In the genomic region with DNA sequence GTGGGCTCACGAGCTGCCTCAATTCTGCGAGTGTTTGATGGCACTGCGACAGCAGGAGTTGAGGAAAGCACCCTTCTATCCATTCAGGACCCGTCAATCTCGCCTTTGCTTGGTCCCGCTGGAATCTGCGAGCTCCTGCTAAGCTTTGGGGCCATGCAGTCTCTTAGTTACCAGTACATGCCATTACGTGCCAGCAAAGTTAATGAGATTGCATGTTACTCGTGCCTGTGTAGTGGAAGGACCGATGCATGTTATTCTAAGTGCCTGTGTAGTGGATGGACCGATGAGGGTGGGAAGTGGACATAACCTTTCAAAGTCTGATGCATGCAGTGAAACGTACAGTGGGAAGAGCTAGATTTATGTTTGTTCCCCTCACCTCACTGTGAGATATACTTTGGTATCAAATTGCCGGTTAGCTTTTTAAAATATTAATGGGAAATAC, we compare ENCODE assay signal across 1 cellular context.
A peak's percentile ranks its signal among the peaks of the same experiment; 100 is the strongest.
TF ChIP-seq lines count a peak whose summit lies in the region.

No MANE protein-coding gene starts in this region.

TF ChIP-seq in WTC11, 78 proteins besides CTCF, POLR2A, EP300 and RAD21 (continued from another document):
- no peak for TF ChIP-seq AFF4 (CRISPR knock-in tag; IDR thresholded peaks at IDR 0.05; ENCODE audit: borderline replicate concordance)
- no peak for TF ChIP-seq ZNF121 (CRISPR knock-in tag; IDR thresholded peaks at IDR 0.05)
- TF ChIP-seq ARID4B (CRISPR knock-in tag; IDR thresholded peaks at IDR 0.05; ENCODE audit: borderline replicate concordance) = no peak
- TF ChIP-seq RELA (CRISPR knock-in tag; IDR thresholded peaks at IDR 0.05; ENCODE audit: borderline replicate concordance) = 0 out of 2 replicates have a peak, but pooled peaks have one; percentile 33
- TF ChIP-seq NR1H2 (CRISPR knock-in tag; IDR thresholded peaks at IDR 0.05) = no peak
- TF ChIP-seq PRDM15 (CRISPR knock-in tag; IDR thresholded peaks at IDR 0.05) = no peak
- no peak for TF ChIP-seq ZNF671 (CRISPR knock-in tag; IDR thresholded peaks at IDR 0.05)
- 0 out of 2 replicates have a peak, but pooled peaks have one; percentile 35 for TF ChIP-seq SMAD4 (CRISPR knock-in tag; IDR thresholded peaks at IDR 0.05)
- TF ChIP-seq, protein P1, sequence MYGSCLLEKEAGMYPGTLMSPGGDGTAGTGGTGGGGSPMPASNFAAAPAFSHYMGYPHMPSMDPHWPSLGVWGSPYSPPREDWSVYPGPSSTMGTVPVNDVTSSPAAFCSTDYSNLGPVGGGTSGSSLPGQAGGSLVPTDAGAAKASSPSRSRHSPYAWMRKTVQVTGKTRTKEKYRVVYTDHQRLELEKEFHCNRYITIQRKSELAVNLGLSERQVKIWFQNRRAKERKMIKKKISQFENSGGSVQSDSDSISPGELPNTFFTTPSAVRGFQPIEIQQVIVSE (CRISPR knock-in tag; IDR thresholded peaks at IDR 0.05; ENCODE audit: borderline replicate concordance) = no peak
- TF ChIP-seq PREB (CRISPR knock-in tag; IDR thresholded peaks at IDR 0.05; ENCODE audit: borderline replicate concordance) = no peak
- TF ChIP-seq, protein P2, sequence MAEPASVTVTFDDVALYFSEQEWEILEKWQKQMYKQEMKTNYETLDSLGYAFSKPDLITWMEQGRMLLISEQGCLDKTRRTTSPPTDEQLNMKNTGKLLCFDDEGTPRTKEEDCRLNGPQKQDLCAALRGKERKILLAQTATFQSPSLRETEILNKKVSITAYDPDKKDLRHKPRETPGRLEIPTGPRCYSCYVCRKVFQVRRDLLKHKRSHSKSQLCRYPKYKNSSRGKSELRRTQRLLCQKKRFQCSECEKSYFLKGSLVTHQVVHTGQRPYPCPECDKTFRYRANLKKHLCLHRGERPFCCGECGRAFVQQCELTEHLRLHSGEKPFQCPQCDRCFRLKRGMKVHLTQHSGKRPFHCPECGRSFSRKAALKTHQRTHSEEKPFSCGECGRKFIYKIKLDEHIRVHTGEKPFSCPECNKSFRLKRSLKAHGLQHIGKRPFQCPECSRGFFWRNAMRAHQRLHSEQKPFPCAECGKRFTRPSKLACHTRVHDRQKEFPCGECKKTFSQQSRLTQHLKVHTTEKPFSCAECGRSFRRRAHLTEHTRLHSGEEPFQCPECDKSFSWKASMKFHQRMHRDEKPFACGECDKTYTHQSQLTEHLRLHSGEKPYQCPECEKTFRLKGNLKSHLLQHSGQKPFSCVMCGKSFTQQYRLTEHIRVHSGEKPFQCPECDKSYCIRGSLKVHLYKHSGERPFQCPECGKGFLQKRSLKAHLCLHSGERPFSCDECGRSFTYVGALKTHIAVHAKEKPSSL (CRISPR knock-in tag; conservative IDR thresholded peaks at IDR 0.05) = no peak
- TF ChIP-seq KAT7 (CRISPR knock-in tag; IDR thresholded peaks at IDR 0.05; ENCODE audit: borderline replicate concordance) = 0 out of 2 replicates have a peak, but pooled peaks have one; percentile 31
- TF ChIP-seq PRRX2 (CRISPR knock-in tag; IDR thresholded peaks at IDR 0.05) = no peak
- no peak for TF ChIP-seq E2F1 (CRISPR knock-in tag; IDR thresholded peaks at IDR 0.05)
- TF ChIP-seq JUN (CRISPR knock-in tag; IDR thresholded peaks at IDR 0.05) = 0 out of 2 replicates have a peak, but pooled peaks have one; percentile 12
- no peak for TF ChIP-seq ZNF396 (CRISPR knock-in tag; IDR thresholded peaks at IDR 0.05; ENCODE audit: borderline replicate concordance)
- TF ChIP-seq, protein P3, sequence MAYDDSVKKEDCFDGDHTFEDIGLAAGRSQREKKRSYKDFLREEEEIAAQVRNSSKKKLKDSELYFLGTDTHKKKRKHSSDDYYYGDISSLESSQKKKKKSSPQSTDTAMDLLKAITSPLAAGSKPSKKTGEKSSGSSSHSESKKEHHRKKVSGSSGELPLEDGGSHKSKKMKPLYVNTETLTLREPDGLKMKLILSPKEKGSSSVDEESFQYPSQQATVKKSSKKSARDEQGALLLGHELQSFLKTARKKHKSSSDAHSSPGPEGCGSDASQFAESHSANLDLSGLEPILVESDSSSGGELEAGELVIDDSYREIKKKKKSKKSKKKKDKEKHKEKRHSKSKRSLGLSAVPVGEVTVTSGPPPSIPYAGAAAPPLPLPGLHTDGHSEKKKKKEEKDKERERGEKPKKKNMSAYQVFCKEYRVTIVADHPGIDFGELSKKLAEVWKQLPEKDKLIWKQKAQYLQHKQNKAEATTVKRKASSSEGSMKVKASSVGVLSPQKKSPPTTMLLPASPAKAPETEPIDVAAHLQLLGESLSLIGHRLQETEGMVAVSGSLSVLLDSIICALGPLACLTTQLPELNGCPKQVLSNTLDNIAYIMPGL (CRISPR knock-in tag; IDR thresholded peaks at IDR 0.05) = no peak
- no peak for TF ChIP-seq GABPB1 (CRISPR knock-in tag; IDR thresholded peaks at IDR 0.05)
- no peak for TF ChIP-seq MYBL2 (CRISPR knock-in tag; IDR thresholded peaks at IDR 0.05)
